In the genomic region with DNA sequence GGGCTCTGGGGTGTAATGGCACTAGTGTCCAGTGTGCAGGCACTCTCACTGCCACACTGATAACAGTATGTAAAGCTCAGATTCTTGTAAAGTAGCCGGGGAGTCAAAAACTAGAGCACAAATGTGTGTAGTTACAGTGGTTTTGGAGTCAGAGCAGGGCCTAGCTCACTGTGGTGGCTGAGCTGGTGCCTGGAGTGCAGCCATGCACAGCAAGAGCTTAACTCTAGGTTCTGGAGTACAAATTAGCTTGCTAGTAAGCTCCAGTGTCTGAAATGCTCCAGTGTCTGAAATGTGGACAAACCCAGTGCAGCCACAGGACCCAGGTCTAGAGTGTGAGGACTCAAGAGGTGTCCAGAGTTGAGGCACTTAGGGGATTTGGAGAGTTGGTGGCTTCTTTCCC, we compare ENCODE assay signal across 24 cellular contexts.
"Had no signal": no experiment of that assay in that cellular context is flagged by ENCODE, and none has a peak within 500 bp of the region (broad histone marks: within the 10 kb centered on the region; RNA-seq: fewer than 3 reads in every experiment).

No MANE protein-coding gene starts in this region.

- H3K4me1 Mint-ChIP-seq: immature natural killer cell; natural killer cell; stimulated activated memory B cell treated with anti-CD40 and anti-IgM and Interleukin-4, amounts not matched to agents 10 μg/mL and 1 μg/mL and 100 μg/mL, for 72 hours had no signal

- FAIRE-seq: astrocyte had no signal

- H3K79me2 ChIP-seq: hepatocyte had no signal

- H3K27me3 ChIP-seq: adrenal gland, hepatocyte, left lung, stomach, suprapubic skin, tibial nerve, uterus had no signal

- H3K4me1 ChIP-seq: adrenal gland, left lung, stomach, suprapubic skin had no signal

- H3K27me3 Mint-ChIP-seq: stimulated activated memory B cell treated with anti-CD40 and anti-IgM and Interleukin-4, amounts not matched to agents 10 μg/mL and 1 μg/mL and 100 μg/mL, for 72 hours had no signal

- H3K36me3 ChIP-seq: adrenal gland, left lung, stomach, suprapubic skin, uterus had no signal

- H3K36me3 Mint-ChIP-seq: activated naive CD8-positive, alpha-beta T cell; natural killer cell; stimulated activated memory B cell treated with anti-CD40 and anti-IgM and Interleukin-4, amounts not matched to agents 10 μg/mL and 1 μg/mL and 100 μg/mL, for 72 hours had no signal

- DNase-seq: activated CD4-positive, alpha-beta T cell treated with anti-CD3 and anti-CD28 coated beads, Interleukin-2, amount 50 U/mL, for 1 hour; activated CD4-positive, CD25-positive, alpha-beta regulatory T cell treated with anti-CD3 and anti-CD28 coated beads, Interleukin-2, amount 50 U/mL, for 72 hours; activated T-cell treated with anti-CD3 and anti-CD28 coated beads, Interleukin-2, amount 50 U/mL, for 1 hour; adrenal gland; dermis blood vessel endothelial cell; effector memory CD4-positive, alpha-beta T cell; foreskin melanocyte; glutamatergic neuron; immature natural killer cell; left lung; midbrain; natural killer cell; stimulated activated CD4-positive, alpha-beta T cell treated with anti-CD3 and anti-CD28 coated beads, Interleukin-15, amount 100 ng/mL, for 24 hours; stomach; T-helper 2 cell; uterus had no signal

- H2AFZ ChIP-seq: hepatocyte had no signal

- H3K9me3 ChIP-seq: adrenal gland, suprapubic skin had no signal

- H3K27ac ChIP-seq: adrenal gland, hepatocyte, left lung, stomach, suprapubic skin, tibial nerve, uterus had no signal

- H3K27ac Mint-ChIP-seq: activated naive CD8-positive, alpha-beta T cell; immature natural killer cell; natural killer cell; stimulated activated memory B cell treated with anti-CD40 and anti-IgM and Interleukin-4, amounts not matched to agents 10 μg/mL and 1 μg/mL and 100 μg/mL, for 72 hours had no signal

- H3K4me3 Mint-ChIP-seq: activated naive CD8-positive, alpha-beta T cell; immature natural killer cell; natural killer cell; stimulated activated memory B cell treated with anti-CD40 and anti-IgM and Interleukin-4, amounts not matched to agents 10 μg/mL and 1 μg/mL and 100 μg/mL, for 72 hours had no signal

- H3K4me2 ChIP-seq: hepatocyte, smooth muscle cell had no signal

- H3K4me3 ChIP-seq: adrenal gland, hepatocyte, left lung, lung, smooth muscle cell, stomach, suprapubic skin, tibial nerve, uterus had no signal
